In the genomic region with DNA sequence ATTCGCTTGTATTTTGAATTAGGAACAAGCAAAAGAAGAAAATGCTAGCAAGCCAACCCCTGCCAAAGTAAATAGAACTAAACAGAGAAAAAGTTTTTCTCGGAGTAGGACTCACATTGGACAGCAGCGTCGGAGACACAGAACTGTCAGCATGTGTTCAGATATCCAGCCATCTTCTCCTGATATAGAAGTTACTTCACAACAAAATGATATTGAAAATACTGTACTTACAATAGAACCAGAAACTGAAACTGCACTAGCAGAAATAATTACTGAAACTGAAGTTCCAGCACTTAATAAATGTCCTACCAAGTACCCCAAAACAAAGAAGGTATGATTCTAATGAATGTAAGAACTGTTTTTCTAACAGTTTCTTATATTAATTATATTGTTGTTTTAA, we compare ENCODE assay signal across 1 cellular context.
TF ChIP-seq lines count a peak whose summit lies in the region.

No MANE protein-coding gene starts in this region.

TF ChIP-seq in IMR-90, 13 proteins besides CTCF, POLR2A, EP300 and RAD21:
- no peak for TF ChIP-seq MAZ (IDR thresholded peaks at IDR 0.05; ENCODE audit: borderline replicate concordance, low read depth, low read length)
- TF ChIP-seq FOS (IDR thresholded peaks at IDR 0.05; ENCODE audit: low read depth, low read length) = no peak
- TF ChIP-seq MAFK (IDR thresholded peaks at IDR 0.05; ENCODE audit: low read depth, low read length) = no peak
- no peak for TF ChIP-seq RCOR1 (IDR thresholded peaks at IDR 0.05; ENCODE audit: insufficient replicate concordance, low read length)
- TF ChIP-seq SMC3 (IDR thresholded peaks at IDR 0.05; ENCODE audit: low read depth, low read length) = no peak
- TF ChIP-seq, protein P1, sequence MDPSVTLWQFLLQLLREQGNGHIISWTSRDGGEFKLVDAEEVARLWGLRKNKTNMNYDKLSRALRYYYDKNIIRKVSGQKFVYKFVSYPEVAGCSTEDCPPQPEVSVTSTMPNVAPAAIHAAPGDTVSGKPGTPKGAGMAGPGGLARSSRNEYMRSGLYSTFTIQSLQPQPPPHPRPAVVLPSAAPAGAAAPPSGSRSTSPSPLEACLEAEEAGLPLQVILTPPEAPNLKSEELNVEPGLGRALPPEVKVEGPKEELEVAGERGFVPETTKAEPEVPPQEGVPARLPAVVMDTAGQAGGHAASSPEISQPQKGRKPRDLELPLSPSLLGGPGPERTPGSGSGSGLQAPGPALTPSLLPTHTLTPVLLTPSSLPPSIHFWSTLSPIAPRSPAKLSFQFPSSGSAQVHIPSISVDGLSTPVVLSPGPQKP (IDR thresholded peaks at IDR 0.05; ENCODE audit: borderline replicate concordance, low read depth, low read length) = no peak
- no peak for TF ChIP-seq RFX5 (IDR thresholded peaks at IDR 0.05; ENCODE audit: low read depth, low read length)
- TF ChIP-seq NFE2L2 (IDR thresholded peaks at IDR 0.05; ENCODE audit: low read depth, low read length) = no peak
- TF ChIP-seq MXI1 (IDR thresholded peaks at IDR 0.05; ENCODE audit: borderline replicate concordance, low read depth, low read length) = no peak
- TF ChIP-seq USF2 (IDR thresholded peaks at IDR 0.05; ENCODE audit: low read depth, low read length) = no peak
- TF ChIP-seq CEBPB (IDR thresholded peaks at IDR 0.05; ENCODE audit: low read depth, low read length) = no peak
- no peak for TF ChIP-seq CHD1 (IDR thresholded peaks at IDR 0.05; ENCODE audit: low read depth, low read length)
- no peak for TF ChIP-seq BHLHE40 (IDR thresholded peaks at IDR 0.05; ENCODE audit: low read depth, low read length)
